In genomic region chr16:89422905-89423630, GRCh38 we compare ENCODE assay signal across 8 cellular contexts.
A peak's percentile ranks its signal among the peaks of the same experiment; 100 is the strongest.
DNase-seq lines count a peak whose midpoint lies in the region; ATAC-seq and TF ChIP-seq lines count a peak whose summit lies in the region.

No MANE protein-coding gene starts in this region.

- H3K27ac Mint-ChIP-seq in chondrocyte (ENCODE audit: unreplicated experiment) (peak overlapping the region; percentile 93), progenitor cell of endocrine pancreas (peak overlapping the region; percentile 89)

- no peaks in the 10 kb centered on the region for H3K27me3 Mint-ChIP-seq in chondrocyte (ENCODE audit: low read depth)
- H3K27me3 Mint-ChIP-seq in progenitor cell of endocrine pancreas, result no peaks in the 10 kb centered on the region

- no peak for TF ChIP-seq CTCF in chondrocyte (IDR thresholded peaks at IDR 0.05)
- TF ChIP-seq CTCF in progenitor cell of endocrine pancreas (IDR thresholded peaks at IDR 0.05; ENCODE audit: unreplicated experiment), result no peak

- H3K36me3 Mint-ChIP-seq in chondrocyte (ENCODE audit: low read depth), result peaks cover 2% of the 10 kb centered on the region
- peaks cover 3% of the 10 kb centered on the region for H3K36me3 Mint-ChIP-seq in progenitor cell of endocrine pancreas (ENCODE audit: insufficient read depth)

- ATAC-seq in GM18861 (IDR thresholded peaks at IDR 0.05; ENCODE audit: unreplicated experiment) (peak; percentile 50), HG02885 (IDR thresholded peaks at IDR 0.05; ENCODE audit: poor library complexity, unreplicated experiment) (peak; percentile 75)

- DNase-seq in T-helper 2 cell (peak in 3 of 5 experiments; percentile 33 to 75 (median 68)), chondrocyte (ENCODE audit: low spot score) (no peak), progenitor cell of endocrine pancreas (ENCODE audit: low spot score, unreplicated experiment) (no peak), NCI-H128 (lab: John Stamatoyannopoulos, UW; ENCODE audit: unreplicated experiment) (no peak), midbrain (lab: John Stamatoyannopoulos, UW) (no peak), foreskin melanocyte (no peak)

- H3K4me1 Mint-ChIP-seq in chondrocyte (ENCODE audit: low read depth), result peaks cover 77% of the 10 kb centered on the region
- H3K4me1 Mint-ChIP-seq in progenitor cell of endocrine pancreas (ENCODE audit: low read depth), result peaks cover 38% of the 10 kb centered on the region

- H3K4me3 Mint-ChIP-seq in chondrocyte (ENCODE audit: unreplicated experiment) (peak overlapping the region; percentile 42), progenitor cell of endocrine pancreas (ENCODE audit: low read depth) (no peak overlapping the region)

- H3K9me3 Mint-ChIP-seq in chondrocyte (ENCODE audit: low read depth) (no peaks in the 10 kb centered on the region), progenitor cell of endocrine pancreas (ENCODE audit: low read depth) (no peaks in the 10 kb centered on the region)

Comparison
In these comparisons a context has a peak if more than half of its experiments do, and no peak if none do; other contexts are left out.
1. DNase-seq: peak in T-helper 2 cell (3 of 5); none in chondrocyte (single experiment), progenitor cell of endocrine pancreas (single experiment), NCI-H128 (single experiment), midbrain (single experiment) and foreskin melanocyte (single experiment).